In the genomic region with DNA sequence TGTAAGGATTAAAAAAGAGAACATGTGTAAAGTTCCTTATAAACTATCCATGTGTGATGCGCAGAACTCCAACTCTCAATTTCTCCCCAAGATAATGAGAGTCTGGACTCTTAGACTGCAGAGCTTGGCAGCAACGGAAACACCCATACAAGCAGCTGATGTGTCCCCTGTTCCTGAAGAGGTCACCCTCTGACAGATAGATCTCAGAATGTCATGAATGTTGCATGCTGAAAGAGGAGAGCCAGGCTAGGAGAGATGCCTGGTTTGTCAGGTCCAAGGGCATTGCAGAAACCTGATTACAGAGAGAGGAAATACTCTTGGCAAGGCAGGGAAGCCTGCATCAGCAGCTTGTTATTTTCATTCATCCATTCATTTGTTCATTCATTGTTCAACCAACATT, we compare ENCODE assay signal across 18 cellular contexts. TPM values are rescaled to one million over a fixed set of nuclear protein-coding genes. Genes with fewer than 3 reads are reported as not detected.
A peak's percentile ranks its signal among the peaks of the same experiment; 100 is the strongest.
DNase-seq lines count a peak whose midpoint lies in the region; ATAC-seq and TF ChIP-seq lines count a peak whose summit lies in the region.
"Had no signal": no experiment of that assay in that cellular context is flagged by ENCODE, and none has a peak within 500 bp of the region (broad histone marks: within the 10 kb centered on the region; RNA-seq: fewer than 3 reads in every experiment).

No MANE protein-coding gene starts in this region.

- no peaks in the 10 kb centered on the region for H3K36me3 ChIP-seq in CD8-positive, alpha-beta T cell (ENCODE audit: insufficient read depth, low read length)
- no peaks in the 10 kb centered on the region for H3K36me3 ChIP-seq in Loucy (ENCODE audit: insufficient read depth, low read length)
- H3K36me3 ChIP-seq in naive thymus-derived CD4-positive, alpha-beta T cell (ENCODE audit: control insufficient read depth in 2 of 3, insufficient read depth in 3 of 3, low read length in 3 of 3) = no peaks in the 10 kb centered on the region

- no peak for DNase-seq in CD8-positive, alpha-beta T cell
- no peak for DNase-seq in naive thymus-derived CD4-positive, alpha-beta T cell
- no peak for DNase-seq in amniotic stem cell (lab: John Stamatoyannopoulos, UW)
- DNase-seq in stimulated activated naive CD4-positive, alpha-beta T cell treated with Interleukin-2 at 50 U/mL for 16 hours (lab: John Stamatoyannopoulos, UW) = no peak
- DNase-seq in DMS53 (lab: John Stamatoyannopoulos, UW) = no peak
- DNase-seq: activated CD4-positive, alpha-beta memory T cell treated with anti-CD3 and anti-CD28 coated beads, Interleukin-2, amount 10 ng/mL, durations not matched to agents 7 days and 5 days; activated naive CD8-positive, alpha-beta T cell treated with anti-CD3 and anti-CD28 coated beads for 36 hours; dorsolateral prefrontal cortex; kidney; NCI-H1436 treated with DMSO at 0.1 percent for 48 hours; NCI-H524; nephron progenitor cell; stimulated activated naive CD8-positive, alpha-beta T cell treated with anti-CD3 and anti-CD28 coated beads, Interleukin-15, amount 100 ng/mL, for 72 hours; tibial artery had no signal

- POLR2A ChIA-PET in CD8-positive, alpha-beta T cell (lab: Charles Lee) = no interaction called here
- POLR2A ChIA-PET in naive thymus-derived CD4-positive, alpha-beta T cell (lab: Charles Lee) = no interaction called here

- H3K36me3 Mint-ChIP-seq in CD8-positive, alpha-beta T cell = no peaks in the 10 kb centered on the region
- no peaks in the 10 kb centered on the region for H3K36me3 Mint-ChIP-seq in naive thymus-derived CD4-positive, alpha-beta T cell
- H3K36me3 Mint-ChIP-seq: activated naive CD8-positive, alpha-beta T cell treated with anti-CD3 and anti-CD28 coated beads for 36 hours had no signal

- H3K4me1 ChIP-seq in CD8-positive, alpha-beta T cell (ENCODE audit: insufficient read depth, low read length) = no peaks in the 10 kb centered on the region
- H3K4me1 ChIP-seq in Loucy (ENCODE audit: insufficient read depth, low read length, poor library complexity, severe bottlenecking) = no peaks in the 10 kb centered on the region
- no peaks in the 10 kb centered on the region for H3K4me1 ChIP-seq in naive thymus-derived CD4-positive, alpha-beta T cell (ENCODE audit: control insufficient read depth in 2 of 2, insufficient read depth in 2 of 2, low read length in 2 of 2)
- H3K4me1 ChIP-seq: parathyroid adenoma had no signal

- H4K20me1 ChIP-seq in Loucy (ENCODE audit: insufficient read depth, low read length, poor library complexity, severe bottlenecking) = no peaks in the 10 kb centered on the region

- no peak overlapping the region for H3K9ac ChIP-seq in Loucy (ENCODE audit: low read depth, low read length, poor library complexity, severe bottlenecking)
- H3K9ac ChIP-seq: parathyroid adenoma had no signal

- H3K4me2 ChIP-seq in Loucy (ENCODE audit: low read depth, low read length, poor library complexity, severe bottlenecking) = peak overlapping the region; percentile 91

- no peak overlapping the region for H3K4me3 ChIP-seq in CD8-positive, alpha-beta T cell (ENCODE audit: low read depth, low read length)
- H3K4me3 ChIP-seq in Loucy (ENCODE audit: low read length, poor library complexity, severe bottlenecking) = peak overlapping the region; percentile 76
- H3K4me3 ChIP-seq in naive thymus-derived CD4-positive, alpha-beta T cell (ENCODE audit: low read length) = no peak overlapping the region

- CTCF ChIA-PET in CD8-positive, alpha-beta T cell (lab: Charles Lee) = interaction anchor here (0.8 to 2.5 kb wide), 5 partner anchors 8 to 30 kb away, joined by 3 to 9 read pairs (median 5); no protein-coding TSS in a partner anchor
- CTCF ChIA-PET in naive thymus-derived CD4-positive, alpha-beta T cell (lab: Charles Lee) = interaction anchor here (0.6 kb wide), 1 partner anchor 10 kb away, joined by 3 read pairs; no protein-coding TSS in a partner anchor

- H3K79me2 ChIP-seq in Loucy (ENCODE audit: insufficient read depth, low read length) = no peaks in the 10 kb centered on the region
- H3K79me2 ChIP-seq: parathyroid adenoma had no signal

- H3K9me3 Mint-ChIP-seq in CD8-positive, alpha-beta T cell = no peaks in the 10 kb centered on the region
- H3K9me3 Mint-ChIP-seq in naive thymus-derived CD4-positive, alpha-beta T cell = no peaks in the 10 kb centered on the region
- H3K9me3 Mint-ChIP-seq: activated CD4-positive, alpha-beta memory T cell treated with anti-CD3 and anti-CD28 coated beads, Interleukin-2, amount 10 ng/mL, durations not matched to agents 7 days and 5 days; activated naive CD8-positive, alpha-beta T cell treated with anti-CD3 and anti-CD28 coated beads for 36 hours; nephron progenitor cell; stimulated activated naive CD8-positive, alpha-beta T cell treated with anti-CD3 and anti-CD28 coated beads, Interleukin-15, amount 100 ng/mL, for 72 hours had no signal

- no peak for TF ChIP-seq CTCF in CD8-positive, alpha-beta T cell (IDR thresholded peaks at IDR 0.05)
- TF ChIP-seq CTCF in Loucy (conservative IDR thresholded peaks at IDR 0.05; ENCODE audit: low read length) (no peak; the same call in 1 of the 2 replicates), VCaP (conservative IDR thresholded peaks at IDR 0.05) (no peak)

- no peaks in the 10 kb centered on the region for H3K9me3 ChIP-seq in CD8-positive, alpha-beta T cell (ENCODE audit: low read length)
- no peaks in the 10 kb centered on the region for H3K9me3 ChIP-seq in Loucy (ENCODE audit: insufficient read depth, low read depth, low read length)
- no peaks in the 10 kb centered on the region for H3K9me3 ChIP-seq in naive thymus-derived CD4-positive, alpha-beta T cell (ENCODE audit: control insufficient read depth in 2 of 3, low read length in 3 of 3)
- H3K9me3 ChIP-seq: tibial artery had no signal

- H3K27me3 Mint-ChIP-seq in CD8-positive, alpha-beta T cell (ENCODE audit: low read depth) = peaks cover 23% of the 10 kb centered on the region
- peaks cover 5 to 33% (median 26%) of the 10 kb centered on the region in 5 donors for H3K27me3 Mint-ChIP-seq in naive thymus-derived CD4-positive, alpha-beta T cell

- no peaks in the 10 kb centered on the region for H3K9me2 ChIP-seq in Loucy (replicated peaks; ENCODE audit: low read depth, low read length)

- H3F3A ChIP-seq in Loucy (ENCODE audit: low read depth) = no peaks in the 10 kb centered on the region

- no peak overlapping the region for H3K27ac ChIP-seq in CD8-positive, alpha-beta T cell (ENCODE audit: low read depth, low read length)
- peak overlapping the region; percentile 83 for H3K27ac ChIP-seq in VCaP
- no peak overlapping the region for H3K27ac ChIP-seq in naive thymus-derived CD4-positive, alpha-beta T cell (ENCODE audit: low read depth, low read length)
- H3K27ac ChIP-seq: dorsolateral prefrontal cortex, parathyroid adenoma, SK-N-MC, tibial artery had no signal

- intact Hi-C loops in CD8-positive, alpha-beta T cell (cut with DNase I, micrococcal nuclease) = loop anchor here (1.0 to 10.0 kb wide), 4 partner anchors 392 to 1644 kb away; no protein-coding TSS in a partner anchor
- intact Hi-C loops in naive thymus-derived CD4-positive, alpha-beta T cell (cut with micrococcal nuclease) = loop anchor here (1.0 to 2.0 kb wide), 4 partner anchors 392 to 1644 kb away; no protein-coding TSS in a partner anchor

- no peak overlapping the region for H3K27ac Mint-ChIP-seq in CD8-positive, alpha-beta T cell
- H3K27ac Mint-ChIP-seq in naive thymus-derived CD4-positive, alpha-beta T cell = no peak overlapping the region
- H3K27ac Mint-ChIP-seq: activated CD4-positive, alpha-beta memory T cell treated with anti-CD3 and anti-CD28 coated beads, Interleukin-2, amount 10 ng/mL, durations not matched to agents 7 days and 5 days; activated naive CD8-positive, alpha-beta T cell treated with anti-CD3 and anti-CD28 coated beads for 36 hours; nephron progenitor cell had no signal

- H2AFZ ChIP-seq in Loucy (ENCODE audit: low read length) = peak overlapping the region; percentile 100

- ATAC-seq in CD8-positive, alpha-beta T cell = no peak
- no peak for ATAC-seq in naive thymus-derived CD4-positive, alpha-beta T cell

- no peaks in the 10 kb centered on the region for H3K27me3 ChIP-seq in CD8-positive, alpha-beta T cell (ENCODE audit: insufficient read depth, low read length)
- no peaks in the 10 kb centered on the region for H3K27me3 ChIP-seq in Loucy (ENCODE audit: insufficient read depth, low read length, poor library complexity, severe bottlenecking)
- no peaks in the 10 kb centered on the region for H3K27me3 ChIP-seq in naive thymus-derived CD4-positive, alpha-beta T cell (ENCODE audit: control insufficient read depth in 2 of 2, insufficient read depth in 2 of 2, low read length in 2 of 2)
- H3K27me3 ChIP-seq: dorsolateral prefrontal cortex, tibial artery had no signal

- peak overlapping the region; percentile 75 for H3K4me3 Mint-ChIP-seq in CD8-positive, alpha-beta T cell
- peak overlapping the region in 7 of 10 donors; percentile 60 to 86 (median 76) for H3K4me3 Mint-ChIP-seq in naive thymus-derived CD4-positive, alpha-beta T cell
- H3K4me3 Mint-ChIP-seq: activated CD4-positive, alpha-beta memory T cell treated with anti-CD3 and anti-CD28 coated beads, Interleukin-2, amount 10 ng/mL, durations not matched to agents 7 days and 5 days had no signal

- peaks cover 6% of the 10 kb centered on the region for H3K4me1 Mint-ChIP-seq in CD8-positive, alpha-beta T cell (ENCODE audit: low read depth)
- H3K4me1 Mint-ChIP-seq in naive thymus-derived CD4-positive, alpha-beta T cell = peaks cover 0 to 9% (median 7%) of the 10 kb centered on the region in 7 donors

RNA-seq across cellular contexts. Expression of a gene that starts 24.2 kb away (rescaled TPM):
- not detected for total RNA-seq in CD8-positive, alpha-beta T cell
- total RNA-seq in naive thymus-derived CD4-positive, alpha-beta T cell = 10 to 100 TPM in 1 of 5 experiments, 1 to 10 TPM in 1, not detected in 3; 1.1 to 14.5 TPM
- polyA plus RNA-seq in naive thymus-derived CD4-positive, alpha-beta T cell = not detected
- total RNA-seq: activated CD4-positive, alpha-beta memory T cell treated with anti-CD3 and anti-CD28 coated beads, Interleukin-2, amount 10 ng/mL, durations not matched to agents 7 days and 5 days had no signal
